ENCODE assay signal across 11 cellular contexts in the genomic region with DNA sequence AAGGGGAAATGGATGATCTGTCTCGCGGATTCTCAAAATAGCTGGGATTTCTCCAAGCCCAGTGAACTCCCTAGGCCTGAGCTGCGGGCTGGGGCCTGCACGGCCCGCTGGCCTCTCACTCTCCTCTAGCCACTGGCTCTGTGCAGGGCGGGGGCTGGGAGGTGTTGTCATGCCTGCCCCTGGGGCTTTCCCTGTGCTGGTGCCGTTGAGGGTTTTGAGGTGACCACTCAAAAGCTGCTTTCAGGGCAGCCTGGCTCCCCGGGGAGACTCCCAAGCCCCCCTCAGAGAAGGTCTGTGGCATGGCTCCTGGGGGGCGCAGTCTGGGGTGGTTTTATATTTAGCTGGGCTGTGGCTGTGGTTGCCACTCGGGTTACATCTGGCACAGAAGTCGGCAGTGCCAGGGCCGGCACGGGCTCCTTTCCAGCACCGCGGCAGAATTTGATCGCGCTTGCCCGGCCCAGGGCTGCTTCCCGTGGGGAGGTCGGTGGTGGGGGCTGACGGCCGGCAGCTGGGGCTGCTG. TPM values are rescaled to one million over a fixed set of nuclear protein-coding genes. Genes with fewer than 3 reads are reported as not detected.
DNase-seq lines count a peak whose midpoint lies in the region; ATAC-seq and TF ChIP-seq lines count a peak whose summit lies in the region.
"Had no signal": no experiment of that assay in that cellular context is flagged by ENCODE, and none has a peak within 500 bp of the region (broad histone marks: within the 10 kb centered on the region; RNA-seq: fewer than 3 reads in every experiment).

No MANE protein-coding gene starts in this region.

- no peak overlapping the region for H3K4me2 ChIP-seq in PC-3 (ENCODE audit: low read length)

- POLR2A ChIA-PET in PC-3 (lab: Charles Lee; ENCODE audit: unreplicated experiment): interaction anchor here (0.7 kb wide), 1 partner anchor 10 kb away, joined by 3 read pairs; a partner anchor contains a TSS
- POLR2A ChIA-PET in activated CD4-positive, alpha-beta memory T cell treated with anti-CD3 and anti-CD28 coated beads for 36 hours (lab: Charles Lee): no interaction called here

- H3K9ac ChIP-seq in PC-3 (ENCODE audit: low read length): no peak overlapping the region

- intact Hi-C loops in PC-3 (cut with micrococcal nuclease): no loop called here
- intact Hi-C loops in activated CD4-positive, alpha-beta memory T cell treated with anti-CD3 and anti-CD28 coated beads for 36 hours (cut with micrococcal nuclease): no loop called here

- H3K27me3 ChIP-seq in PC-3 (ENCODE audit: low read length): no peaks in the 10 kb centered on the region

- H3K27me3 Mint-ChIP-seq in natural killer cell treated with Interleukin-12 subunit alpha and Interleukin-12 subunit beta and Interleukin-15 and Interleukin-18, amount 100 ng/mL, for 72 hours: no peaks in the 10 kb centered on the region
- no peaks in the 10 kb centered on the region for H3K27me3 Mint-ChIP-seq in activated CD4-positive, alpha-beta memory T cell treated with anti-CD3 and anti-CD28 coated beads for 36 hours
- H3K27me3 Mint-ChIP-seq: activated CD4-positive, alpha-beta T cell treated with anti-CD3 and anti-CD28 coated beads, Interleukin-2, amount 10 ng/mL, durations not matched to agents 7 days and 5 days had no signal

- H3K27ac Mint-ChIP-seq in natural killer cell treated with Interleukin-12 subunit alpha and Interleukin-12 subunit beta and Interleukin-15 and Interleukin-18, amount 100 ng/mL, for 72 hours: peak overlapping the region; percentile 81 to 92
- H3K27ac Mint-ChIP-seq in activated CD4-positive, alpha-beta memory T cell treated with anti-CD3 and anti-CD28 coated beads for 36 hours: no peak overlapping the region
- H3K27ac Mint-ChIP-seq: activated CD4-positive, alpha-beta T cell treated with anti-CD3 and anti-CD28 coated beads, Interleukin-2, amount 10 ng/mL, durations not matched to agents 7 days and 5 days had no signal

- no peaks in the 10 kb centered on the region for H3K9me3 ChIP-seq in PC-3 (ENCODE audit: low read length)

- peak overlapping the region; percentile 67 for H3K4me3 Mint-ChIP-seq in natural killer cell treated with Interleukin-12 subunit alpha and Interleukin-12 subunit beta and Interleukin-15 and Interleukin-18, amount 100 ng/mL, for 72 hours
- H3K4me3 Mint-ChIP-seq in activated CD4-positive, alpha-beta memory T cell treated with anti-CD3 and anti-CD28 coated beads for 36 hours: no peak overlapping the region
- H3K4me3 Mint-ChIP-seq: activated CD4-positive, alpha-beta T cell treated with anti-CD3 and anti-CD28 coated beads, Interleukin-2, amount 10 ng/mL, durations not matched to agents 7 days and 5 days had no signal

- peak; percentile 58 for DNase-seq in A172 (ENCODE audit: low spot score)
- DNase-seq in PC-3: no peak
- DNase-seq in fibroblast of mammary gland (ENCODE audit: low read depth): peak; percentile 34
- peak; percentile 82 for DNase-seq in natural killer cell treated with Interleukin-12 subunit alpha and Interleukin-12 subunit beta and Interleukin-15 and Interleukin-18, amount 100 ng/mL, for 72 hours (ENCODE audit: low spot score)
- DNase-seq in activated CD4-positive, alpha-beta memory T cell treated with anti-CD3 and anti-CD28 coated beads for 36 hours: no peak
- no peak for DNase-seq in SK-N-DZ (ENCODE audit: low spot score)
- DNase-seq in stimulated activated CD4-positive, alpha-beta T cell treated with anti-CD3 and anti-CD28 coated beads, Interleukin-4, amount 100 ng/mL, for 1 hour: no peak
- DNase-seq: activated CD4-positive, alpha-beta T cell treated with anti-CD3 and anti-CD28 coated beads, Interleukin-2, amount 10 ng/mL, durations not matched to agents 7 days and 5 days; erythroblast; stimulated activated CD4-positive, alpha-beta T cell treated with anti-CD3 and anti-CD28 coated beads, Interleukin-2, amount 100 ng/mL, for 48 hours had no signal

- peaks cover 8% of the 10 kb centered on the region; the same call in 1 of the 2 replicates for H3K36me3 ChIP-seq in PC-3 (ENCODE audit: low read depth, low read length)

- no peaks in the 10 kb centered on the region for H4K20me1 ChIP-seq in PC-3 (ENCODE audit: low read length)

- H3K9me2 ChIP-seq in PC-3 (replicated peaks; ENCODE audit: low read length): no peaks in the 10 kb centered on the region

- peak; percentile 37 for ATAC-seq in PC-3
- peak; percentile 79 to 87 for ATAC-seq in natural killer cell treated with Interleukin-12 subunit alpha and Interleukin-12 subunit beta and Interleukin-15 and Interleukin-18, amount 100 ng/mL, for 72 hours
- ATAC-seq in HG03354 (IDR thresholded peaks at IDR 0.05; ENCODE audit: poor library complexity, severe bottlenecking, unreplicated experiment): no peak

- H3K79me2 ChIP-seq in PC-3 (ENCODE audit: low read length): peaks cover 48% of the 10 kb centered on the region

- H3K4me1 ChIP-seq in PC-3 (ENCODE audit: insufficient read depth, low read length): no peaks in the 10 kb centered on the region

- H3K4me3 ChIP-seq in PC-3 (ENCODE audit: low read length): no peak overlapping the region
- H3K4me3 ChIP-seq in fibroblast of mammary gland (ENCODE audit: control insufficient read depth, low read depth, low read length): no peak overlapping the region

- H3K36me3 Mint-ChIP-seq in natural killer cell treated with Interleukin-12 subunit alpha and Interleukin-12 subunit beta and Interleukin-15 and Interleukin-18, amount 100 ng/mL, for 72 hours: no peaks in the 10 kb centered on the region
- peaks cover 9% of the 10 kb centered on the region for H3K36me3 Mint-ChIP-seq in activated CD4-positive, alpha-beta memory T cell treated with anti-CD3 and anti-CD28 coated beads for 36 hours

- TF ChIP-seq CTCF in PC-3 (conservative IDR thresholded peaks at IDR 0.05; ENCODE audit: low read depth, low read length) (no peak), fibroblast of mammary gland (conservative IDR thresholded peaks at IDR 0.05; ENCODE audit: control insufficient read depth, insufficient read depth, low read depth, low read length) (no peak)

- no peak overlapping the region for H3K27ac ChIP-seq in PC-3 (ENCODE audit: low read length)

- no TSS peak for BruUV-seq in PC-3 (replicated peaks; lab: Mats Ljungman, UMichigan)

- H3K9me3 Mint-ChIP-seq in natural killer cell treated with Interleukin-12 subunit alpha and Interleukin-12 subunit beta and Interleukin-15 and Interleukin-18, amount 100 ng/mL, for 72 hours: no peaks in the 10 kb centered on the region
- no peaks in the 10 kb centered on the region for H3K9me3 Mint-ChIP-seq in activated CD4-positive, alpha-beta memory T cell treated with anti-CD3 and anti-CD28 coated beads for 36 hours
- H3K9me3 Mint-ChIP-seq: activated CD4-positive, alpha-beta T cell treated with anti-CD3 and anti-CD28 coated beads, Interleukin-2, amount 10 ng/mL, durations not matched to agents 7 days and 5 days had no signal

- H3F3A ChIP-seq in PC-3 (ENCODE audit: low read length, unreplicated experiment): no peaks in the 10 kb centered on the region

- CTCF ChIA-PET in PC-3 (lab: Charles Lee): no interaction called here
- CTCF ChIA-PET in activated CD4-positive, alpha-beta memory T cell treated with anti-CD3 and anti-CD28 coated beads for 36 hours (lab: Charles Lee): interaction anchor here (0.6 to 1.7 kb wide), 3 partner anchors 10 to 125 kb away, joined by 4 to 6 read pairs (median 4); a partner anchor contains a TSS

- H2AFZ ChIP-seq in PC-3 (ENCODE audit: low read length): no peak overlapping the region

- H3K4me1 Mint-ChIP-seq in natural killer cell treated with Interleukin-12 subunit alpha and Interleukin-12 subunit beta and Interleukin-15 and Interleukin-18, amount 100 ng/mL, for 72 hours (ENCODE audit: low read depth in 2 of 2): peaks cover 13 to 32% of the 10 kb centered on the region in 2 donors
- H3K4me1 Mint-ChIP-seq in activated CD4-positive, alpha-beta memory T cell treated with anti-CD3 and anti-CD28 coated beads for 36 hours (ENCODE audit: low read depth): peaks cover 18% of the 10 kb centered on the region

RNA-seq across cellular contexts. Expression of a gene that starts 10.0 kb away (rescaled TPM):
- 340 and 446 TPM in 2 replicates for total RNA-seq in A172 (2014; rRNA removed; shearing (Covaris generic))
- 1,095 and 1,098 TPM in 2 replicates for total RNA-seq in PC-3 (2014; rRNA removed)
- 100 to 1,000 TPM; 109 to 167 TPM for total RNA-seq in natural killer cell treated with Interleukin-12 subunit alpha and Interleukin-12 subunit beta and Interleukin-15 and Interleukin-18, amount 100 ng/mL, for 72 hours
- total RNA-seq in activated CD4-positive, alpha-beta memory T cell treated with anti-CD3 and anti-CD28 coated beads for 36 hours: 100 to 1,000 TPM; 118 to 130 TPM
- 439 and 440 TPM in 2 replicates for polyA plus RNA-seq in SK-N-DZ (2014; cell fraction: cytosol; rRNA removed)
- polyA plus RNA-seq in SK-N-DZ (2014; cell fraction: nucleus; rRNA removed): 262 and 394 TPM in 2 replicates

RNA-seq across cellular contexts. Expression of a gene that starts 21.0 kb away (rescaled TPM):
- not detected in 2 replicates for total RNA-seq in A172 (2014; rRNA removed; shearing (Covaris generic))
- total RNA-seq in PC-3 (2014; rRNA removed): not detected in 2 replicates
- under 1 TPM in 1 of 2 donors, not detected in 1; 0.28 TPM for total RNA-seq in natural killer cell treated with Interleukin-12 subunit alpha and Interleukin-12 subunit beta and Interleukin-15 and Interleukin-18, amount 100 ng/mL, for 72 hours
- total RNA-seq in activated CD4-positive, alpha-beta memory T cell treated with anti-CD3 and anti-CD28 coated beads for 36 hours: under 1 TPM; 0.33 to 0.85 TPM
- not detected in 2 replicates for polyA plus RNA-seq in SK-N-DZ (2014; cell fraction: cytosol; rRNA removed)
- polyA plus RNA-seq in SK-N-DZ (2014; cell fraction: nucleus; rRNA removed): not detected in 2 replicates
- total RNA-seq: activated CD4-positive, alpha-beta T cell treated with anti-CD3 and anti-CD28 coated beads, Interleukin-2, amount 10 ng/mL, durations not matched to agents 7 days and 5 days had no signal

RNA-seq across cellular contexts. Expression of a gene that starts 32.5 kb away (rescaled TPM):
- total RNA-seq in A172 (2014; rRNA removed; shearing (Covaris generic)): 69.6 and 81.8 TPM in 2 replicates
- 144 and 145 TPM in 2 replicates for total RNA-seq in PC-3 (2014; rRNA removed)
- total RNA-seq in natural killer cell treated with Interleukin-12 subunit alpha and Interleukin-12 subunit beta and Interleukin-15 and Interleukin-18, amount 100 ng/mL, for 72 hours: 100 to 1,000 TPM in 1 of 2 donors, 10 to 100 TPM in 1; 74.0 to 110 TPM
- 100 to 1,000 TPM; 120 TPM for total RNA-seq in activated CD4-positive, alpha-beta memory T cell treated with anti-CD3 and anti-CD28 coated beads for 36 hours
- 72.0 and 77.8 TPM in 2 replicates for polyA plus RNA-seq in SK-N-DZ (2014; cell fraction: cytosol; rRNA removed)
- polyA plus RNA-seq in SK-N-DZ (2014; cell fraction: nucleus; rRNA removed): 85.0 and 86.2 TPM in 2 replicates

RNA-seq across cellular contexts. Expression of a gene that starts 43.7 kb away (rescaled TPM):
- 216 and 229 TPM in 2 replicates for total RNA-seq in A172 (2014; rRNA removed; shearing (Covaris generic))
- total RNA-seq in PC-3 (2014; rRNA removed): 167 and 178 TPM in 2 replicates
- 10 to 100 TPM; 65.3 to 68.8 TPM for total RNA-seq in natural killer cell treated with Interleukin-12 subunit alpha and Interleukin-12 subunit beta and Interleukin-15 and Interleukin-18, amount 100 ng/mL, for 72 hours
- total RNA-seq in activated CD4-positive, alpha-beta memory T cell treated with anti-CD3 and anti-CD28 coated beads for 36 hours: 10 to 100 TPM; 71.2 to 76.5 TPM
- polyA plus RNA-seq in SK-N-DZ (2014; cell fraction: cytosol; rRNA removed): 65.5 and 66.5 TPM in 2 replicates
- polyA plus RNA-seq in SK-N-DZ (2014; cell fraction: nucleus; rRNA removed): 34.4 and 37.4 TPM in 2 replicates

Comparison
In these comparisons a context has a peak if more than half of its experiments do, and no peak if none do; other contexts are left out.
1. DNase-seq: peak in A172 (single experiment), fibroblast of mammary gland (single experiment) and natural killer cell treated with Interleukin-12 subunit alpha and Interleukin-12 subunit beta and Interleukin-15 and Interleukin-18, amount 100 ng/mL, for 72 hours (single experiment); none in PC-3 (single experiment), activated CD4-positive, alpha-beta memory T cell treated with anti-CD3 and anti-CD28 coated beads for 36 hours (single experiment), SK-N-DZ (single experiment) and stimulated activated CD4-positive, alpha-beta T cell treated with anti-CD3 and anti-CD28 coated beads, Interleukin-4, amount 100 ng/mL, for 1 hour (single experiment).